20 cellular contexts compared by ENCODE assay signal in genomic region chr11:60631939-60632338, GRCh38.
"Had no signal": no experiment of that assay in that cellular context is flagged by ENCODE, and none has a peak within 500 bp of the region (broad histone marks: within the 10 kb centered on the region; RNA-seq: fewer than 3 reads in every experiment).

No MANE protein-coding gene starts in this region.

- H3K4me3 Mint-ChIP-seq: naive thymus-derived CD4-positive, alpha-beta T cell had no signal

- H3K9me3 ChIP-seq: colonic mucosa, esophagus squamous epithelium, neutrophil, stomach, vagina had no signal

- H3K36me3 ChIP-seq: colonic mucosa, esophagus squamous epithelium, gastroesophageal sphincter, neutrophil, stomach, thoracic aorta, vagina had no signal

- H3K79me2 ChIP-seq: hepatocyte had no signal

- H3K27ac ChIP-seq: colonic mucosa, esophagus squamous epithelium, gastroesophageal sphincter, hepatocyte, neutrophil, skin epidermis, stomach, thoracic aorta, vagina had no signal

- H3K4me1 Mint-ChIP-seq: naive thymus-derived CD4-positive, alpha-beta T cell had no signal

- H3K4me1 ChIP-seq: colonic mucosa, esophagus squamous epithelium, gastroesophageal sphincter, stomach, vagina had no signal

- H2AFZ ChIP-seq: hepatocyte had no signal

- H3K27ac Mint-ChIP-seq: naive thymus-derived CD4-positive, alpha-beta T cell had no signal

- H3K4me2 ChIP-seq: hepatocyte had no signal

- H3K27me3 ChIP-seq: colonic mucosa, esophagus squamous epithelium, hepatocyte, neutrophil, stomach, vagina had no signal

- ATAC-seq: gastroesophageal sphincter; left colon; left ventricle myocardium superior; naive thymus-derived CD4-positive, alpha-beta T cell; sciatic nerve had no signal

- H3K4me3 ChIP-seq: colonic mucosa, esophagus squamous epithelium, gastroesophageal sphincter, hepatocyte, lung, skin epidermis, stomach, thoracic aorta, vagina had no signal

- DNase-seq: colonic mucosa; dermis blood vessel endothelial cell; esophagus squamous epithelium; foreskin fibroblast; left colon; left ventricle myocardium superior; mesendoderm; naive thymus-derived CD4-positive, alpha-beta T cell; stimulated activated naive CD4-positive, alpha-beta T cell; stomach; substantia nigra; trophoblast cell had no signal
